Comparison of ENCODE assay signal across 9 cellular contexts in the genomic region with DNA sequence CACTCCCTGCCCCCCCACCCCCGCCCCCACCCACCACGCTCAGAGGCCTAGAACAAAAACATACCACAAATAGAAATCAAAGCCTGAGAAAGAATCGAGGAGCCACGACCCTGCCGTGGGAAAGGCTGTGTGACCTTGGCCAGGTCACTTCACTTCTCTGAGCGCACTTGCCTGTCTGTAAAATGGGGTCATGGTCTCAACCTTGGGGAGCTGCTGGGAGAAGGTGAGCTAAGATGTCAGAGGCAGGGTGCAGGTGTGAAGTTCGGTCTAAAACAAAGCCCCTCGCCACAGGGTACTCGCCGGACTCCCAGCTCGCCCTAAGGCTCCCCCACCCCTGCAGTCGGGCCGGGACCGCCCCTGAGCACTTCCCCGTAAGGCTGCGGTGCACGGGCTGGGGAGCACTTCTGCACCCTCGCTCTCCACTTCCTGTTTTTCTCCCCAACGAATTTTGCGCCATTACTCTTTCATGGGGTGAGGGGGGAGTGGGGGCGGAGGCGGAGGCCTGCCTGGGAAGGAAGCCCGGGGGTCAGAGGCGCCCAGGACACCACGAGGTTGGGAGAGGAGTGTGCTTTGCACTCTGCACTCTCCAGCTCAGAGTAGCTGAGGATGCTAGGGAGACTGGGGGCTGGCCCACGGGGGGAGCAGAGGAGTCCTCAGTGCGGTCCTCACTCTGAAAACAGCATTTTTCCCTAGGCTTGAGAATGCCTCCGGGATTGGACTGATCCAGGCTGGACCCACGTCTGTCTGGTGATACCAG. TPM values are rescaled to one million over a fixed set of nuclear protein-coding genes. Genes with fewer than 3 reads are reported as not detected.
A peak's percentile ranks its signal among the peaks of the same experiment; 100 is the strongest.
DNase-seq lines count a peak whose midpoint lies in the region; ATAC-seq and TF ChIP-seq lines count a peak whose summit lies in the region.
"Had no signal": no experiment of that assay in that cellular context is flagged by ENCODE, and none has a peak within 500 bp of the region (broad histone marks: within the 10 kb centered on the region; RNA-seq: fewer than 3 reads in every experiment).

No MANE protein-coding gene starts in this region.

- H3K27ac ChIP-seq in OCI-LY3 (ENCODE audit: low read length) = peak overlapping the region; percentile 95
- H3K27ac ChIP-seq: body of pancreas had no signal

- POLR2A ChIA-PET in naive thymus-derived CD8-positive, alpha-beta T cell (lab: Charles Lee) = interaction anchor here (0.8 to 28.5 kb wide), 14 partner anchors 30 to 1280 kb away, joined by 3 to 1921 read pairs (median 5); a partner anchor contains a TSS

- H3K4me1 ChIP-seq in OCI-LY3 (ENCODE audit: low read length) = peaks cover 53% of the 10 kb centered on the region
- H3K4me1 ChIP-seq: body of pancreas had no signal

- peaks cover 27% of the 10 kb centered on the region for H3K4me1 Mint-ChIP-seq in activated T-helper 17 cell treated with anti-CD3 and anti-CD28 coated beads, Interleukin-2, amount 50 U/mL, for 72 hours
- peaks cover 25 to 78% (median 60%) of the 10 kb centered on the region in 4 donors for H3K4me1 Mint-ChIP-seq in naive thymus-derived CD8-positive, alpha-beta T cell

- peaks cover 27% of the 10 kb centered on the region for H3K79me2 ChIP-seq in OCI-LY3 (ENCODE audit: low read length)

- H3K4me3 Mint-ChIP-seq in activated T-helper 17 cell treated with anti-CD3 and anti-CD28 coated beads, Interleukin-2, amount 50 U/mL, for 72 hours = peak overlapping the region; percentile 100
- H3K4me3 Mint-ChIP-seq in naive thymus-derived CD8-positive, alpha-beta T cell = peak overlapping the region; percentile 90 to 100 (median 96)

- peak; percentile 59 for ATAC-seq in activated T-helper 17 cell treated with anti-CD3 and anti-CD28 coated beads, Interleukin-2, amount 50 U/mL, for 72 hours (replicated peaks)
- peak; percentile 45 to 58 for ATAC-seq in naive thymus-derived CD8-positive, alpha-beta T cell
- ATAC-seq in HG02852 (IDR thresholded peaks at IDR 0.05; ENCODE audit: unreplicated experiment) (no peak), HG03045 (IDR thresholded peaks at IDR 0.05; ENCODE audit: unreplicated experiment) (no peak)
- ATAC-seq: body of pancreas had no signal

- H3K9ac ChIP-seq in OCI-LY3 (ENCODE audit: low read length) = peak overlapping the region; percentile 99

- H3K4me2 ChIP-seq in OCI-LY3 (ENCODE audit: low read length) = peak overlapping the region; percentile 100

- DNase-seq in naive thymus-derived CD8-positive, alpha-beta T cell = peak; percentile 66 to 89 (median 80)
- DNase-seq in ACHN (no peak), superior temporal gyrus (ENCODE audit: extremely low spot score) (no peak)

- H3K4me3 ChIP-seq in OCI-LY3 (ENCODE audit: low read length) = peak overlapping the region; percentile 93
- H3K4me3 ChIP-seq: body of pancreas had no signal

- no peaks in the 10 kb centered on the region for H3K9me3 Mint-ChIP-seq in activated T-helper 17 cell treated with anti-CD3 and anti-CD28 coated beads, Interleukin-2, amount 50 U/mL, for 72 hours
- no peaks in the 10 kb centered on the region for H3K9me3 Mint-ChIP-seq in naive thymus-derived CD8-positive, alpha-beta T cell

- no peak overlapping the region for H2AFZ ChIP-seq in OCI-LY3 (ENCODE audit: low read depth, low read length)

- no peaks in the 10 kb centered on the region for H4K20me1 ChIP-seq in OCI-LY3 (ENCODE audit: insufficient read depth, low read length)

- H3K36me3 ChIP-seq in OCI-LY3 (replicated peaks; ENCODE audit: low read depth, low read length) = peaks cover 27% of the 10 kb centered on the region

- no peaks in the 10 kb centered on the region for H3K27me3 Mint-ChIP-seq in activated T-helper 17 cell treated with anti-CD3 and anti-CD28 coated beads, Interleukin-2, amount 50 U/mL, for 72 hours
- no peaks in the 10 kb centered on the region for H3K27me3 Mint-ChIP-seq in naive thymus-derived CD8-positive, alpha-beta T cell

- in situ Hi-C loops in ACHN (cut with HindIII; ENCODE audit: low pct_ligation_motif_present, low pct_unique_long_range_greater_than_20kb, low sequenced_read_pairs) = no loop called here

- no peaks in the 10 kb centered on the region for H3K9me3 ChIP-seq in OCI-LY3 (ENCODE audit: insufficient read depth, low read length)
- H3K9me3 ChIP-seq: body of pancreas had no signal

- no peak for TF ChIP-seq CTCF in OCI-LY3 (IDR thresholded peaks at IDR 0.05; ENCODE audit: low read depth, low read length)

- no peaks in the 10 kb centered on the region for H3K27me3 ChIP-seq in OCI-LY3 (ENCODE audit: low read depth, low read length)
- H3K27me3 ChIP-seq: body of pancreas had no signal

- peaks cover 50% of the 10 kb centered on the region for H3K36me3 Mint-ChIP-seq in activated T-helper 17 cell treated with anti-CD3 and anti-CD28 coated beads, Interleukin-2, amount 50 U/mL, for 72 hours (ENCODE audit: low read depth)
- peaks cover 6 to 31% (median 10%) of the 10 kb centered on the region in 3 donors for H3K36me3 Mint-ChIP-seq in naive thymus-derived CD8-positive, alpha-beta T cell

- peak; percentile 25 for TF ChIP-seq POLR2A in GM10847 (IDR thresholded peaks at IDR 0.05; ENCODE audit: extremely low read depth, insufficient read length)

- H3K27ac Mint-ChIP-seq in activated T-helper 17 cell treated with anti-CD3 and anti-CD28 coated beads, Interleukin-2, amount 50 U/mL, for 72 hours = peak overlapping the region; percentile 94
- peak overlapping the region; percentile 91 to 100 (median 97) for H3K27ac Mint-ChIP-seq in naive thymus-derived CD8-positive, alpha-beta T cell

RNA-seq across cellular contexts. Expression of a gene that starts 21.9 kb away (rescaled TPM):
- total RNA-seq in activated T-helper 17 cell treated with anti-CD3 and anti-CD28 coated beads, Interleukin-2, amount 50 U/mL, for 72 hours = 100 to 1,000 TPM; 114 to 120 TPM
- total RNA-seq in naive thymus-derived CD8-positive, alpha-beta T cell = 100 to 1,000 TPM; 334 to 343 TPM
- polyA plus RNA-seq in naive thymus-derived CD8-positive, alpha-beta T cell = 100 to 1,000 TPM in 1 of 3 donors, 10 to 100 TPM in 2; 56.8 to 166 (median 87.4) TPM

RNA-seq across cellular contexts. Expression of a gene that starts 40.9 kb away (rescaled TPM):
- 10 to 100 TPM; 12.0 to 25.5 TPM for total RNA-seq in activated T-helper 17 cell treated with anti-CD3 and anti-CD28 coated beads, Interleukin-2, amount 50 U/mL, for 72 hours
- 1 to 10 TPM; 8.8 to 9.2 TPM for total RNA-seq in naive thymus-derived CD8-positive, alpha-beta T cell
- 1 to 10 TPM in 2 of 3 donors, under 1 TPM in 1; 0.73 to 2.2 (median 1.1) TPM for polyA plus RNA-seq in naive thymus-derived CD8-positive, alpha-beta T cell

Comparison
In these comparisons a context has a peak if more than half of its experiments do, and no peak if none do; other contexts are left out.
1. ATAC-seq: peak in activated T-helper 17 cell treated with anti-CD3 and anti-CD28 coated beads, Interleukin-2, amount 50 U/mL, for 72 hours (single experiment) and naive thymus-derived CD8-positive, alpha-beta T cell (2 of 2); none in HG02852 (single experiment) and HG03045 (single experiment).
2. DNase-seq: peak in naive thymus-derived CD8-positive, alpha-beta T cell (10 of 10); none in ACHN (single experiment) and superior temporal gyrus (single experiment).